Comparison of ENCODE assay signal across 25 cellular contexts in genomic region chr3:43728476-43728875, GRCh38.
"Had no signal": no experiment of that assay in that cellular context is flagged by ENCODE, and none has a peak within 500 bp of the region (broad histone marks: within the 10 kb centered on the region; RNA-seq: fewer than 3 reads in every experiment).

No MANE protein-coding gene starts in this region.

- ATAC-seq: activated CD8-positive, alpha-beta memory T cell treated with anti-CD3 and anti-CD28 coated beads, Interleukin-2, amount 10 ng/mL, durations not matched to agents 7 days and 5 days; activated naive CD4-positive, alpha-beta T cell treated with anti-CD3 and anti-CD28 coated beads, Interleukin-2, amount 50 U/mL, for 72 hours; activated naive CD8-positive, alpha-beta T cell treated with anti-CD3 and anti-CD28 coated beads, Interleukin-2, amount 50 U/mL, for 24 hours; activated T-cell treated with anti-CD3 and anti-CD28 coated beads, Interleukin-2, amount 50 U/mL, for 4 hours; SK-N-SH treated with all-trans-retinoic acid at 6 μM for 48 hours; WTC11 had no signal

- H3K27ac Mint-ChIP-seq: activated CD4-positive, alpha-beta T cell treated with anti-CD3 and anti-CD28 coated beads, Interleukin-2, amount 10 ng/mL, durations not matched to agents 24 days and 14 days; activated CD8-positive, alpha-beta memory T cell treated with anti-CD3 and anti-CD28 coated beads, Interleukin-2, amount 10 ng/mL, durations not matched to agents 7 days and 5 days; activated naive CD4-positive, alpha-beta T cell treated with anti-CD3 and anti-CD28 coated beads, Interleukin-2, amount 50 U/mL, for 72 hours; activated naive CD8-positive, alpha-beta T cell treated with anti-CD3 and anti-CD28 coated beads, Interleukin-2, amount 50 U/mL, for 24 hours; T-helper 2 cell treated with Interferon-gamma antibody and Interleukin-4, amounts not matched to agents 5 μg/mL and 100 μg/mL, for 36 hours; WTC11 had no signal

- H3K27me3 ChIP-seq: Peyer's patch, SJSA1 had no signal

- H3K4me1 ChIP-seq: Peyer's patch had no signal

- H3K4me3 ChIP-seq: Peyer's patch, SJSA1 had no signal

- H3K36me3 ChIP-seq: SJSA1 had no signal

- H3K9me3 ChIP-seq: Peyer's patch, SJSA1 had no signal

- DNase-seq: activated CD4-positive, alpha-beta T cell treated with anti-CD3 and anti-CD28 coated beads, Interleukin-2, amount 10 ng/mL, durations not matched to agents 24 days and 14 days; activated CD4-positive, alpha-beta T cell treated with anti-CD3 and anti-CD28 coated beads, Interleukin-2, amount 50 U/mL, for 48 hours; activated CD4-positive, CD25-positive, alpha-beta regulatory T cell treated with anti-CD3 and anti-CD28 coated beads, Interleukin-2, amount 50 U/mL, for 72 hours; activated CD8-positive, alpha-beta memory T cell treated with anti-CD3 and anti-CD28 coated beads, Interleukin-2, amount 10 ng/mL, durations not matched to agents 7 days and 5 days; activated effector memory CD4-positive, alpha-beta T cell treated with anti-CD3 and anti-CD28 coated beads, Interleukin-2, amount 50 U/mL, for 16 hours; activated naive CD4-positive, alpha-beta T cell treated with Interleukin-2 at 50 U/mL for 16 hours; activated naive CD8-positive, alpha-beta T cell treated with anti-CD3 and anti-CD28 coated beads, Interleukin-2, amount 50 U/mL, for 24 hours; activated T-cell treated with anti-CD3 and anti-CD28 coated beads, Interleukin-2, amount 50 U/mL, for 4 hours; amygdala; Kasumi-1; NCI-H1105 treated with DMSO at 0.1 percent for 48 hours; NCI-H1436 treated with DMSO at 0.1 percent for 48 hours; NCI-H187; NCI-H2081; NCI-H446; NCI-H524; Peyer's patch; Right ventricle myocardium superior; SW 1271 had no signal

- H3K4me3 Mint-ChIP-seq: activated CD4-positive, alpha-beta T cell treated with anti-CD3 and anti-CD28 coated beads, Interleukin-2, amount 10 ng/mL, durations not matched to agents 24 days and 14 days; activated CD8-positive, alpha-beta memory T cell treated with anti-CD3 and anti-CD28 coated beads, Interleukin-2, amount 10 ng/mL, durations not matched to agents 7 days and 5 days; activated naive CD8-positive, alpha-beta T cell treated with anti-CD3 and anti-CD28 coated beads, Interleukin-2, amount 50 U/mL, for 24 hours; activated T-cell treated with anti-CD3 and anti-CD28 coated beads, Interleukin-2, amount 50 U/mL, for 4 hours; T-helper 2 cell treated with Interferon-gamma antibody and Interleukin-4, amounts not matched to agents 5 μg/mL and 100 μg/mL, for 36 hours; WTC11 had no signal

- H3K9me3 Mint-ChIP-seq: activated CD4-positive, alpha-beta T cell treated with anti-CD3 and anti-CD28 coated beads, Interleukin-2, amount 10 ng/mL, durations not matched to agents 24 days and 14 days; activated naive CD4-positive, alpha-beta T cell treated with anti-CD3 and anti-CD28 coated beads, Interleukin-2, amount 50 U/mL, for 72 hours; activated naive CD8-positive, alpha-beta T cell treated with anti-CD3 and anti-CD28 coated beads, Interleukin-2, amount 50 U/mL, for 24 hours; activated T-cell treated with anti-CD3 and anti-CD28 coated beads, Interleukin-2, amount 50 U/mL, for 4 hours; T-helper 2 cell treated with Interferon-gamma antibody and Interleukin-4, amounts not matched to agents 5 μg/mL and 100 μg/mL, for 36 hours had no signal

- H3K36me3 Mint-ChIP-seq: activated CD8-positive, alpha-beta memory T cell treated with anti-CD3 and anti-CD28 coated beads, Interleukin-2, amount 10 ng/mL, durations not matched to agents 7 days and 5 days; activated naive CD4-positive, alpha-beta T cell treated with anti-CD3 and anti-CD28 coated beads, Interleukin-2, amount 50 U/mL, for 72 hours; WTC11 had no signal

- H3K27ac ChIP-seq: Peyer's patch, RWPE1, SJSA1 had no signal

- H3K4me1 Mint-ChIP-seq: activated CD4-positive, alpha-beta T cell treated with anti-CD3 and anti-CD28 coated beads, Interleukin-2, amount 10 ng/mL, durations not matched to agents 24 days and 14 days; activated CD8-positive, alpha-beta memory T cell treated with anti-CD3 and anti-CD28 coated beads, Interleukin-2, amount 10 ng/mL, durations not matched to agents 7 days and 5 days; activated naive CD8-positive, alpha-beta T cell treated with anti-CD3 and anti-CD28 coated beads, Interleukin-2, amount 50 U/mL, for 24 hours had no signal

- H3K27me3 Mint-ChIP-seq: activated CD4-positive, alpha-beta T cell treated with anti-CD3 and anti-CD28 coated beads, Interleukin-2, amount 10 ng/mL, durations not matched to agents 24 days and 14 days; activated CD8-positive, alpha-beta memory T cell treated with anti-CD3 and anti-CD28 coated beads, Interleukin-2, amount 10 ng/mL, durations not matched to agents 7 days and 5 days; activated naive CD8-positive, alpha-beta T cell treated with anti-CD3 and anti-CD28 coated beads, Interleukin-2, amount 50 U/mL, for 24 hours had no signal
